ENCODE assay signal across 18 cellular contexts in genomic region chr15:76812381-76812780, GRCh38.
DNase-seq lines count a peak whose midpoint lies in the region; ATAC-seq, FAIRE-seq and TF ChIP-seq lines count a peak whose summit lies in the region.
"Had no signal": no experiment of that assay in that cellular context is flagged by ENCODE, and none has a peak within 500 bp of the region (broad histone marks: within the 10 kb centered on the region; RNA-seq: fewer than 3 reads in every experiment).

No MANE protein-coding gene starts in this region.

- CTCF ChIA-PET in A549 (lab: Yijun Ruan, JAX) (interaction anchor here (1.0 kb wide), 1 partner anchor 12 kb away, joined by 3 read pairs; no protein-coding TSS in a partner anchor), IMR-90 (lab: Yijun Ruan, JAX) (no interaction called here), K562 (lab: Yijun Ruan, JAX; ENCODE audit: low intra/inter-chr PET ratio) (no interaction called here)

- H4K5ac ChIP-seq in IMR-90 (ENCODE audit: low read depth, low read length): no peak overlapping the region

- intact Hi-C loops in IMR-90 (cut with micrococcal nuclease) (no loop called here), K562 (cut with micrococcal nuclease) (no loop called here)

- H3K23ac ChIP-seq in IMR-90 (ENCODE audit: low read depth, low read length) (no peak overlapping the region), mesenchymal stem cell (ENCODE audit: low read length in 2 of 2) (no peak overlapping the region)

- no peaks in the 10 kb centered on the region for H3K36me3 ChIP-seq in IMR-90 (ENCODE audit: control insufficient read depth, insufficient read depth, low read length)
- no peaks in the 10 kb centered on the region for H3K36me3 ChIP-seq in K562 (ENCODE audit: control insufficient read depth, insufficient read depth, low read length)
- no peaks in the 10 kb centered on the region for H3K36me3 ChIP-seq in mesenchymal stem cell (ENCODE audit: control insufficient read depth in 1 of 2, insufficient read depth in 2 of 2, low read depth in 1 of 2, low read length in 2 of 2)
- no peaks in the 10 kb centered on the region for H3K36me3 ChIP-seq in smooth muscle cell (ENCODE audit: low read depth)

- dilution Hi-C loops in IMR-90 (cut with HindIII; ENCODE audit: low sequenced_read_pairs, unreplicated experiment): no loop called here

- H3K4me1 ChIP-seq in A549 (no peaks in the 10 kb centered on the region), IMR-90 (ENCODE audit: control insufficient read depth, insufficient read depth, low read length) (no peaks in the 10 kb centered on the region), K562 (replicated peaks in 1 of 2; ENCODE audit: control insufficient read depth in 2 of 2, insufficient read depth in 2 of 2, low read length in 2 of 2) (no peaks in the 10 kb centered on the region), mesenchymal stem cell (ENCODE audit: control insufficient read depth, insufficient read depth, low read depth, low read length) (no peaks in the 10 kb centered on the region), smooth muscle cell (ENCODE audit: low read depth) (no peaks in the 10 kb centered on the region)
- H3K4me1 ChIP-seq: Caco-2 had no signal

- no peak overlapping the region for H3K56ac ChIP-seq in IMR-90 (ENCODE audit: extremely low read depth, insufficient read depth, low read length)

- no peak overlapping the region for H2AK9ac ChIP-seq in IMR-90 (replicated peaks; ENCODE audit: low read depth, low read length, poor library complexity)

- H3F3A ChIP-seq in smooth muscle cell (ENCODE audit: low read depth): no peaks in the 10 kb centered on the region

- no peak overlapping the region for H2BK12ac ChIP-seq in mesenchymal stem cell (ENCODE audit: low read length in 2 of 2)

- no peak overlapping the region for H2BK20ac ChIP-seq in IMR-90 (ENCODE audit: low read depth, low read length)

- H3K79me2 ChIP-seq in K562 (ENCODE audit: control insufficient read depth, insufficient read depth, low read length): no peaks in the 10 kb centered on the region
- no peaks in the 10 kb centered on the region for H3K79me2 ChIP-seq in smooth muscle cell (ENCODE audit: low read depth)

- DNase-seq in A549 (ENCODE audit: low read depth in 1 of 2, low spot score in 1 of 2) (no peak), IMR-90 (no peak), K562 (ENCODE audit: extremely low read depth in 1 of 4, low spot score in 3 of 4) (no peak), mesenchymal stem cell (no peak), smooth muscle cell (lab: John Stamatoyannopoulos, UW; ENCODE audit: unreplicated experiment) (no peak)
- DNase-seq: 8988T; C1 segment of cervical spinal cord; Caco-2; CD4-positive, alpha-beta memory T cell; DMS153; DND-41; GM23248; H7; HCEC 1CT had no signal

- H3K4me3 ChIP-seq in A549 (no peak overlapping the region), IMR-90 (ENCODE audit: insufficient read depth, low read depth, low read length) (no peak overlapping the region), K562 (no peak overlapping the region), mesenchymal stem cell (ENCODE audit: insufficient read depth in 1 of 2, low read depth in 1 of 2, low read length in 2 of 2) (no peak overlapping the region), smooth muscle cell (no peak overlapping the region)
- H3K4me3 ChIP-seq: GM23248 had no signal

- no peaks in the 10 kb centered on the region for H3K27me3 ChIP-seq in IMR-90 (ENCODE audit: control insufficient read depth, insufficient read depth, low read length)
- peaks cover 0 to 7% of the 10 kb centered on the region in 2 experiments; a peak in 1 of 5 replicates for H3K27me3 ChIP-seq in K562 (ENCODE audit: control insufficient read depth in 2 of 2, insufficient read depth in 2 of 2, low read length in 2 of 2)
- no peaks in the 10 kb centered on the region for H3K27me3 ChIP-seq in mesenchymal stem cell (ENCODE audit: control insufficient read depth in 1 of 2, insufficient read depth in 1 of 2, low read length in 2 of 2)
- no peaks in the 10 kb centered on the region for H3K27me3 ChIP-seq in smooth muscle cell (ENCODE audit: low read depth)

- H4K91ac ChIP-seq in IMR-90 (ENCODE audit: insufficient read depth, low read depth, low read length) (no peak overlapping the region), mesenchymal stem cell (ENCODE audit: low read length) (no peak overlapping the region)

- H4K8ac ChIP-seq in IMR-90 (ENCODE audit: low read depth in 2 of 2, low read length in 2 of 2): no peak overlapping the region
- no peak overlapping the region for H4K8ac ChIP-seq in mesenchymal stem cell (ENCODE audit: low read length)

- FAIRE-seq in A549 (lab: Jason Lieb, UNC): no peak
- FAIRE-seq in K562 (lab: Jason Lieb, UNC): no peak
- FAIRE-seq: GM12892, H1 had no signal

- no peak overlapping the region for H3K4ac ChIP-seq in IMR-90 (ENCODE audit: low read depth, low read length)
- H3K4ac ChIP-seq in mesenchymal stem cell (ENCODE audit: low read depth in 1 of 2, low read length in 2 of 2): no peak overlapping the region

- no peak for TF ChIP-seq RAD21 in A549 (conservative IDR thresholded peaks at IDR 0.05 in 1 of 2, IDR thresholded peaks at IDR 0.05 in 1 of 2)
- no peak for TF ChIP-seq RAD21 in IMR-90 (IDR thresholded peaks at IDR 0.05; ENCODE audit: low read length)
- no peak for TF ChIP-seq RAD21 in K562 (CRISPR knock-in tag; conservative IDR thresholded peaks at IDR 0.05 in 1 of 2, IDR thresholded peaks at IDR 0.05 in 1 of 2)

- H2BK120ac ChIP-seq in IMR-90 (ENCODE audit: low read depth, low read length) (no peak overlapping the region), mesenchymal stem cell (ENCODE audit: low read depth, low read length) (no peak overlapping the region)

- H4K20me1 ChIP-seq in IMR-90 (ENCODE audit: insufficient read depth, low read length) (no peaks in the 10 kb centered on the region), K562 (replicated peaks; ENCODE audit: control insufficient read depth, insufficient read depth, low read length) (no peaks in the 10 kb centered on the region), smooth muscle cell (ENCODE audit: low read depth) (no peaks in the 10 kb centered on the region)

- H3K14ac ChIP-seq in IMR-90 (replicated peaks; ENCODE audit: low read depth, low read length) (no peak overlapping the region), mesenchymal stem cell (ENCODE audit: low read length in 2 of 2) (no peak overlapping the region)

- TF ChIP-seq EP300 in A549 (IDR thresholded peaks at IDR 0.05) (no peak), K562 (IDR thresholded peaks at IDR 0.05; ENCODE audit: low read length) (no peak)

- in situ Hi-C loops in IMR-90 (cut with MboI; ENCODE audit: low sequenced_read_pairs) (no loop called here), K562 (cut with MboI) (no loop called here)

- H3K4me2 ChIP-seq in A549: no peak overlapping the region
- H3K4me2 ChIP-seq in IMR-90 (ENCODE audit: low read depth, low read length): no peak overlapping the region
- H3K4me2 ChIP-seq in K562 (ENCODE audit: insufficient read depth, low read length): no peak overlapping the region
- no peak overlapping the region for H3K4me2 ChIP-seq in mesenchymal stem cell (ENCODE audit: low read length, poor library complexity, severe bottlenecking)
- no peak overlapping the region for H3K4me2 ChIP-seq in smooth muscle cell

- TF ChIP-seq CTCF in A549 (IDR thresholded peaks at IDR 0.05): no peak
- TF ChIP-seq CTCF in IMR-90 (conservative IDR thresholded peaks at IDR 0.05; ENCODE audit: low read depth, low read length): no peak
- no peak for TF ChIP-seq CTCF in K562 (IDR thresholded peaks at IDR 0.05 in 2 of 3, conservative IDR thresholded peaks at IDR 0.05 in 1 of 3; ENCODE audit: insufficient read depth in 2 of 3, low read depth in 1 of 3, low read length in 3 of 3)
- TF ChIP-seq CTCF in smooth muscle cell (IDR thresholded peaks at IDR 0.05; ENCODE audit: borderline replicate concordance, insufficient read depth, poor library complexity, severe bottlenecking): no peak

- H3K79me1 ChIP-seq in IMR-90 (ENCODE audit: low read depth in 1 of 2, low read length in 2 of 2): peaks cover 0 to 3% of the 10 kb centered on the region in 2 experiments; a peak in 1 of 4 replicates
- peaks cover 15% of the 10 kb centered on the region for H3K79me1 ChIP-seq in mesenchymal stem cell (replicated peaks; ENCODE audit: low read length, poor library complexity, severe bottlenecking)

- TF ChIP-seq POLR2A in A549 (IDR thresholded peaks at IDR 0.05; ENCODE audit: low read length): no peak
- no peak for TF ChIP-seq POLR2A in IMR-90 (IDR thresholded peaks at IDR 0.05; ENCODE audit: low read depth, low read length)
- TF ChIP-seq POLR2A in K562 (conservative IDR thresholded peaks at IDR 0.05): no peak

- POLR2A ChIA-PET in A549 (lab: Yijun Ruan, JAX) (no interaction called here), IMR-90 (lab: Charles Lee; ENCODE audit: unreplicated experiment) (no interaction called here), K562 (lab: Yijun Ruan, JAX) (no interaction called here)

- no peak overlapping the region for H2AFZ ChIP-seq in IMR-90 (replicated peaks; ENCODE audit: low read length, poor library complexity)
- no peak overlapping the region for H2AFZ ChIP-seq in K562 (ENCODE audit: low read depth, low read length)
- no peak overlapping the region for H2AFZ ChIP-seq in mesenchymal stem cell (ENCODE audit: low read depth, low read length)
- H2AFZ ChIP-seq in smooth muscle cell (ENCODE audit: low read depth): no peak overlapping the region
- H2AFZ ChIP-seq: GM23248 had no signal

- ATAC-seq in A549: no peak
- no peak for ATAC-seq in IMR-90 (ENCODE audit: low read depth)
- ATAC-seq in K562: no peak
- no peak for ATAC-seq in HG03565 (IDR thresholded peaks at IDR 0.05; ENCODE audit: unreplicated experiment)
- ATAC-seq in esophagus mucosa: no peak

- H3K18ac ChIP-seq in IMR-90 (ENCODE audit: low read depth, low read length): no peak overlapping the region
- no peak overlapping the region for H3K18ac ChIP-seq in mesenchymal stem cell (ENCODE audit: low read depth in 1 of 2, low read length in 2 of 2)

- H2BK15ac ChIP-seq in IMR-90 (ENCODE audit: low read depth, low read length): no peak overlapping the region
- no peak overlapping the region for H2BK15ac ChIP-seq in mesenchymal stem cell (ENCODE audit: low read depth, poor library complexity, severe bottlenecking)

- 90% methylated on average over 4 of the region's 4 CpGs for WGBS in A549 (ENCODE audit: missing lambda C conversion rate)
- WGBS in IMR-90 (ENCODE audit: extremely low coverage in 2 of 2, insufficient read length in 1 of 2), 2 experiments: no CpG with 5 or more reads among the region's 4 CpGs
- WGBS in K562 (ENCODE audit: insufficient coverage, low coverage, missing lambda C conversion rate): 46% methylated on average over 4 of the region's 4 CpGs
- WGBS in mesenchymal stem cell: 100% methylated on average over 2 of the region's 4 CpGs
- 88% methylated on average over 4 of the region's 4 CpGs for WGBS in smooth muscle cell (ENCODE audit: low lambda C conversion rate)

- BruUV-seq in IMR-90 (replicated peaks; lab: Mats Ljungman, UMichigan): no TSS peak
- no TSS peak for BruUV-seq in K562 (replicated peaks; lab: Mats Ljungman, UMichigan)

- no peak overlapping the region for H2BK5ac ChIP-seq in IMR-90 (ENCODE audit: low read depth, low read length, poor library complexity, severe bottlenecking)
- H2BK5ac ChIP-seq in mesenchymal stem cell (ENCODE audit: low read depth, low read length, poor library complexity, severe bottlenecking): peak overlapping the region; percentile 31

- no peak overlapping the region for H3K27ac ChIP-seq in A549
- H3K27ac ChIP-seq in IMR-90 (ENCODE audit: insufficient read depth, low read length): no peak overlapping the region
- no peak overlapping the region for H3K27ac ChIP-seq in K562 (ENCODE audit: extremely low read depth, low read depth, low read length)
- H3K27ac ChIP-seq in mesenchymal stem cell (ENCODE audit: low read length, poor library complexity, severe bottlenecking): no peak overlapping the region
- H3K27ac ChIP-seq in smooth muscle cell (ENCODE audit: low read depth): no peak overlapping the region
- H3K27ac ChIP-seq: GM23248 had no signal

- H3K9me1 ChIP-seq in IMR-90 (ENCODE audit: insufficient read depth, low read length): no peaks in the 10 kb centered on the region
- H3K9me1 ChIP-seq in K562 (ENCODE audit: control insufficient read depth, insufficient read depth, low read length): no peaks in the 10 kb centered on the region

- H3K9me3 ChIP-seq in A549 (no peaks in the 10 kb centered on the region), IMR-90 (ENCODE audit: control insufficient read depth, insufficient read depth, low read length) (no peaks in the 10 kb centered on the region), K562 (replicated peaks; ENCODE audit: control insufficient read depth, insufficient read depth, low read depth, low read length) (no peaks in the 10 kb centered on the region), mesenchymal stem cell (ENCODE audit: control insufficient read depth, low read length) (no peaks in the 10 kb centered on the region), smooth muscle cell (replicated peaks; ENCODE audit: low read depth) (no peaks in the 10 kb centered on the region)
- H3K9me3 ChIP-seq: Caco-2 had no signal

- H2AK5ac ChIP-seq in IMR-90 (ENCODE audit: low read depth, low read length) (no peak overlapping the region), mesenchymal stem cell (ENCODE audit: low read length, severe bottlenecking) (no peak overlapping the region)

- H3K9ac ChIP-seq in IMR-90 (ENCODE audit: low read depth, low read length): no peak overlapping the region
- no peak overlapping the region for H3K9ac ChIP-seq in K562 (ENCODE audit: insufficient read depth in 1 of 2, low read depth in 2 of 2, low read length in 2 of 2)
- no peak overlapping the region for H3K9ac ChIP-seq in mesenchymal stem cell (ENCODE audit: low read length)
- no peak overlapping the region for H3K9ac ChIP-seq in smooth muscle cell (ENCODE audit: low read depth)
- H3K9ac ChIP-seq: GM23248 had no signal

Comparison
In these comparisons a context has a peak if more than half of its experiments do, and no peak if none do; other contexts are left out.
1. Of the 35 proteins assayed by ChIP-seq in both K562 and A549: peak only in K562: none; only in A549: none; in both: MAFK; in neither: 34.